ENCODE assay signal across 9 cellular contexts in the genomic region with DNA sequence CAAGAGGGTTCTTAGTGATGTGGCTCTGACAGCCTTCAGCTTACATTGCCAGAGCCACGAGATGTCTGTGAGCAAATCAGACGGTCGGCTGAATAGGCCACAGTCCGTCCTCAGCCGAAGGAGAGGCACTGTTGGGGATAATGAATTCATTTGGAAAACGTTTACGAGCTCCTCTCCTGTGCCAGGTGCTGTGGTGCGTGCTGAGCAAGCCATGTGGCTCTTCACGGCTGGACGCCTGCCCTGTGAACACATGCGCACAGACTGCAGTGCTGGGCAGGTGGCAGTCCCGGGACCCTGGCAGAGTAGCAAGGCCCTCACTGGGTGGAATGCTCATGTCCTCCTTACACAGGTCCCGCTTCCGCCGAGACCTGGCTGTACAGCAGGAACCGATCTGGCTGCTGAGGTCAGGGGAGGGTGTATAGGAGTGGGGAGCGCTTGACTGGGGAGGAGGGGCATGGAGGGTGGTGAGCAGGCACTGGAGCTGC. TPM values are rescaled to one million over a fixed set of nuclear protein-coding genes. Genes with fewer than 3 reads are reported as not detected.
DNase-seq lines count a peak whose midpoint lies in the region; ATAC-seq, FAIRE-seq and TF ChIP-seq lines count a peak whose summit lies in the region.
"Had no signal": no experiment of that assay in that cellular context is flagged by ENCODE, and none has a peak within 500 bp of the region (broad histone marks: within the 10 kb centered on the region; RNA-seq: fewer than 3 reads in every experiment).

No MANE protein-coding gene starts in this region.

- peaks cover 64% of the 10 kb centered on the region for H3K4me1 Mint-ChIP-seq in T-helper 17 cell

- no peaks in the 10 kb centered on the region for H3K9me3 ChIP-seq in right lobe of liver
- H3K9me3 ChIP-seq in HepG2 (ENCODE audit: low read length) = no peaks in the 10 kb centered on the region
- no peaks in the 10 kb centered on the region for H3K9me3 ChIP-seq in T-helper 17 cell (ENCODE audit: control insufficient read depth, low read length, poor library complexity, severe bottlenecking)
- no peaks in the 10 kb centered on the region for H3K9me3 ChIP-seq in kidney (ENCODE audit: control insufficient read depth in 1 of 2, low read length in 2 of 2)
- no peaks in the 10 kb centered on the region for H3K9me3 ChIP-seq in aorta (ENCODE audit: control insufficient read depth, low read length)
- no peaks in the 10 kb centered on the region for H3K9me3 ChIP-seq in osteoblast (ENCODE audit: low read depth, low read length)

- DNase-seq in right lobe of liver (no peak), HepG2 (ENCODE audit: low spot score) (no peak), T-helper 17 cell (no peak), kidney (peak; percentile 93), aorta (peak; percentile 45 to 68), osteoblast (ENCODE audit: insufficient read length, low spot score, missing footprints) (no peak), middle frontal gyrus (ENCODE audit: extremely low spot score, low spot score) (no peak)
- DNase-seq: activated CD4-positive, CD25-positive, alpha-beta regulatory T cell had no signal

- H3K79me2 ChIP-seq in HepG2 (ENCODE audit: insufficient read depth, low read length) (peaks cover 54% of the 10 kb centered on the region), osteoblast (ENCODE audit: insufficient read depth, low read length) (peaks cover 79% of the 10 kb centered on the region)

- H2AFZ ChIP-seq in HepG2 (ENCODE audit: low read length) = no peak overlapping the region
- H2AFZ ChIP-seq in osteoblast (ENCODE audit: low read length) = no peak overlapping the region

- POLR2A ChIA-PET in HepG2 (lab: Yijun Ruan, JAX) = interaction anchor here (0.9 kb wide), 1 partner anchor 10 kb away, joined by 3 read pairs; no protein-coding TSS in a partner anchor

- in situ Hi-C loops in HepG2 (cut with HindIII; ENCODE audit: extremely low pct_ligation_motif_present, low pct_unique_long_range_greater_than_20kb) = no loop called here

- TF ChIP-seq POLR2A in right lobe of liver (IDR thresholded peaks at IDR 0.05) (no peak), HepG2 (IDR thresholded peaks at IDR 0.05; ENCODE audit: insufficient read depth in 1 of 2, low read depth in 2 of 2, low read length in 2 of 2) (no peak)

- CTCF ChIA-PET in HepG2 (lab: Yijun Ruan, JAX; ENCODE audit: low intra/inter-chr PET ratio, low total read pairs) = no interaction called here

- 85% methylated on average over 4 of the region's 17 CpGs for WGBS in right lobe of liver (ENCODE audit: insufficient coverage, low coverage, low lambda C conversion rate, missing lambda C conversion rate)
- 86% methylated on average over 8 of the region's 17 CpGs for WGBS in HepG2 (ENCODE audit: low lambda C conversion rate)
- 87% methylated on average over 17 of the region's 17 CpGs for WGBS in aorta, 2 donors

- H3K9ac ChIP-seq in HepG2 (ENCODE audit: insufficient read depth, low read depth, low read length) = no peak overlapping the region
- peak overlapping the region in 1 of 2 donors; percentile 42 for H3K9ac ChIP-seq in kidney (ENCODE audit: low read length in 2 of 2)

- H3K27ac ChIP-seq in right lobe of liver (peak overlapping the region in 2 of 3 donors; percentile 51 to 68), HepG2 (ENCODE audit: extremely low read length, insufficient read depth, low read length) (no peak overlapping the region), kidney (ENCODE audit: low read depth in 2 of 2, low read length in 2 of 2) (peak overlapping the region; percentile 71 to 87), aorta (ENCODE audit: low read depth in 1 of 2, low read length in 2 of 2) (no peak overlapping the region), osteoblast (ENCODE audit: low read depth, low read length) (no peak overlapping the region)

- H3K27ac Mint-ChIP-seq in T-helper 17 cell = peak overlapping the region; percentile 95

- TF ChIP-seq RAD21 in HepG2 (CRISPR knock-in tag; IDR thresholded peaks at IDR 0.05) = no peak

- no peak for TF ChIP-seq EP300 in HepG2 (IDR thresholded peaks at IDR 0.05; ENCODE audit: low read depth in 2 of 2, low read length in 2 of 2)
- TF ChIP-seq EP300 in HepG2 (CRISPR knock-in tag; IDR thresholded peaks at IDR 0.05; ENCODE audit: borderline replicate concordance) = no peak

- ATAC-seq in right lobe of liver (no peak), HepG2 (no peak), T-helper 17 cell (no peak), aorta (ENCODE audit: low FRiP score) (no peak), GM18511 (IDR thresholded peaks at IDR 0.05; ENCODE audit: unreplicated experiment) (no peak)

- no TSS peak for BruUV-seq in HepG2 (replicated peaks; lab: Mats Ljungman, UMichigan)

- H3K36me3 Mint-ChIP-seq in T-helper 17 cell (ENCODE audit: low read depth) = peaks cover 9% of the 10 kb centered on the region

- no peaks in the 10 kb centered on the region for H3K27me3 Mint-ChIP-seq in T-helper 17 cell

- H3K27me3 ChIP-seq in right lobe of liver (no peaks in the 10 kb centered on the region), HepG2 (ENCODE audit: control insufficient read depth in 1 of 2, insufficient read depth in 2 of 2, low read length in 2 of 2) (no peaks in the 10 kb centered on the region; a peak in 1 of 5 replicates), aorta (ENCODE audit: control insufficient read depth in 1 of 2, insufficient read depth in 2 of 2, low read length in 1 of 2) (no peaks in the 10 kb centered on the region), osteoblast (ENCODE audit: insufficient read depth, low read length) (no peaks in the 10 kb centered on the region)

- TF ChIP-seq CTCF in right lobe of liver (IDR thresholded peaks at IDR 0.05) (no peak), HepG2 (CRISPR knock-in tag; IDR thresholded peaks at IDR 0.05) (no peak), kidney (IDR thresholded peaks at IDR 0.05; ENCODE audit: borderline replicate concordance, extremely low read depth, insufficient read depth) (no peak), osteoblast (IDR thresholded peaks at IDR 0.05; ENCODE audit: extremely low read depth, low read depth, low read length) (no peak)

- intact Hi-C loops in right lobe of liver (cut with DNase I) = no loop called here
- intact Hi-C loops in HepG2 (cut with micrococcal nuclease; ENCODE audit: unreplicated experiment) = no loop called here
- intact Hi-C loops in kidney (cut with DNase I) = no loop called here
- intact Hi-C loops in aorta (cut with DNase I) = no loop called here

- FAIRE-seq in HepG2 (lab: Jason Lieb, UNC) (no peak), kidney (lab: Jason Lieb, UNC) (no peak)

- no peaks in the 10 kb centered on the region for H3K36me3 ChIP-seq in right lobe of liver
- H3K36me3 ChIP-seq in HepG2 (replicated peaks in 1 of 2; ENCODE audit: control insufficient read depth in 1 of 2, insufficient read depth in 2 of 2, low read length in 2 of 2) = 0 out of 5 replicates have a peak, but pooled peaks cover 0 to 2% of the 10 kb centered on the region in 2 experiments
- no peaks in the 10 kb centered on the region for H3K36me3 ChIP-seq in kidney (ENCODE audit: control insufficient read depth in 1 of 2, insufficient read depth in 2 of 2, low read length in 2 of 2)
- H3K36me3 ChIP-seq in aorta (ENCODE audit: control insufficient read depth in 1 of 2, insufficient read depth in 2 of 2, low read length in 1 of 2) = no peaks in the 10 kb centered on the region
- no peaks in the 10 kb centered on the region for H3K36me3 ChIP-seq in osteoblast (ENCODE audit: insufficient read depth, low read length)

- H3K4me1 ChIP-seq in right lobe of liver (peaks cover 0 to 11% (median 5%) of the 10 kb centered on the region in 4 donors), HepG2 (ENCODE audit: insufficient read depth, low read length) (peaks cover 28% of the 10 kb centered on the region), kidney (ENCODE audit: control insufficient read depth in 1 of 2, insufficient read depth in 1 of 2, low read depth in 1 of 2, low read length in 2 of 2) (peaks cover 6 to 27% of the 10 kb centered on the region in 2 donors), aorta (ENCODE audit: control insufficient read depth in 1 of 2, insufficient read depth in 2 of 2, low read length in 2 of 2) (peaks cover 0 to 3% of the 10 kb centered on the region in 2 donors), osteoblast (ENCODE audit: insufficient read depth, low read length) (peaks cover 9% of the 10 kb centered on the region)

- H3K4me2 ChIP-seq in HepG2 (ENCODE audit: low read depth, low read length) (no peak overlapping the region), osteoblast (ENCODE audit: insufficient read depth, low read length) (no peak overlapping the region)

- H3K4me3 Mint-ChIP-seq in T-helper 17 cell = no peak overlapping the region

- H3K4me3 ChIP-seq in right lobe of liver (no peak overlapping the region), HepG2 (replicated peaks in 1 of 3; ENCODE audit: insufficient read depth in 1 of 3, low read depth in 2 of 3, low read length in 3 of 3) (no peak overlapping the region), kidney (ENCODE audit: low read length in 2 of 2) (peak overlapping the region in 1 of 2 donors; percentile 4), aorta (ENCODE audit: low read length in 2 of 2) (no peak overlapping the region), osteoblast (ENCODE audit: insufficient read depth, low read length) (no peak overlapping the region)

- H4K20me1 ChIP-seq in HepG2 (ENCODE audit: insufficient read depth, low read length) (no peaks in the 10 kb centered on the region), osteoblast (ENCODE audit: insufficient read depth, low read length) (peaks cover 50% of the 10 kb centered on the region)

RNA-seq across cellular contexts. Expression of a gene that starts 6.8 kb away (rescaled TPM):
- total RNA-seq in right lobe of liver (10 to 100 TPM; 10.9 to 18.1 (median 14.0) TPM), HepG2 (2016; rRNA removed; fragmentation: Illumina TruSeq; extraction: Trizol) (17.3 and 17.6 TPM in 2 replicates), T-helper 17 cell (10 to 100 TPM; 42.1 to 43.8 TPM), kidney (39.4 TPM), aorta (10 to 100 TPM; 21.1 to 37.1 TPM), osteoblast (17.7 and 18.9 TPM in 2 replicates)
- 13.6 and 13.8 TPM in 2 replicates for total RNA-seq in HepG2 (2016; cell fraction: cytosol; rRNA removed; fragmentation: Illumina TruSeq; extraction: Trizol; ENCODE audit: low read depth)
- 14.5 and 18.0 TPM in 2 replicates for total RNA-seq in HepG2 (2016; cell fraction: insoluble cytoplasmic fraction; rRNA removed; fragmentation: Illumina TruSeq; extraction: Trizol)
- 15.2 and 19.7 TPM in 2 replicates for total RNA-seq in HepG2 (2016; cell fraction: membrane; rRNA removed; fragmentation: Illumina TruSeq; extraction: Trizol)
- 11.0 and 13.2 TPM in 2 replicates for total RNA-seq in HepG2 (2016; cell fraction: nucleus; rRNA removed; fragmentation: Illumina TruSeq; extraction: Trizol)
- polyA plus RNA-seq in HepG2 (2011; rRNA removed) (17.5 and 18.0 TPM in 2 replicates), kidney (ENCODE audit: insufficient read depth, low read depth, low replicate concordance) (24.6 TPM), aorta (10 to 100 TPM; 10.8 to 14.7 TPM)
- polyA plus RNA-seq in HepG2 (2011; cell fraction: cytosol; rRNA removed) = 16.4 and 18.2 TPM in 2 replicates
- polyA plus RNA-seq in HepG2 (2011; cell fraction: nucleus; rRNA removed) = 14.2 and 18.7 TPM in 2 replicates
- polyA plus RNA-seq in HepG2 (2012) = 12.4 and 15.2 TPM in 2 replicates
- 7.7 and 9.5 TPM in 2 replicates for polyA plus RNA-seq in HepG2 (2016; cell fraction: cytosol; fragmentation: Illumina TruSeq; extraction: Trizol; ENCODE audit: low read depth)
- polyA plus RNA-seq in HepG2 (2016; cell fraction: insoluble cytoplasmic fraction; fragmentation: Illumina TruSeq; extraction: Trizol; ENCODE audit: low read depth) = 17.3 and 21.6 TPM in 2 replicates
- polyA plus RNA-seq in HepG2 (2016; cell fraction: membrane; fragmentation: Illumina TruSeq; extraction: Trizol; ENCODE audit: low read depth) = 14.3 and 16.8 TPM in 2 replicates
- 13.4 and 13.5 TPM in 2 replicates for polyA plus RNA-seq in HepG2 (2016; cell fraction: nucleus; fragmentation: Illumina TruSeq; extraction: Trizol; ENCODE audit: insufficient read depth, low read depth)
- polyA minus RNA-seq in HepG2 (2011; rRNA and poly(A)+ RNA removed; ENCODE audit: low replicate concordance) = 14.2 and 23.5 TPM in 2 replicates
- 11.9 and 12.0 TPM in 2 replicates for polyA minus RNA-seq in HepG2 (2011; cell fraction: cytosol; rRNA and poly(A)+ RNA removed)
- polyA minus RNA-seq in HepG2 (2011; cell fraction: nucleus; rRNA and poly(A)+ RNA removed) = 21.5 and 22.0 TPM in 2 replicates

RNA-seq across cellular contexts. Expression of a gene that starts 31.2 kb away (rescaled TPM):
- total RNA-seq in right lobe of liver (10 to 100 TPM in 5 of 6 experiments, 1 to 10 TPM in 1; 9.6 to 27.5 (median 18.5) TPM), HepG2 (2016; rRNA removed; fragmentation: Illumina TruSeq; extraction: Trizol) (40.3 and 41.8 TPM in 2 replicates), T-helper 17 cell (100 to 1,000 TPM; 164 to 174 TPM), kidney (28.2 TPM), aorta (10 to 100 TPM; 33.8 to 38.1 TPM), osteoblast (27.7 and 28.2 TPM in 2 replicates)
- total RNA-seq in HepG2 (2016; cell fraction: cytosol; rRNA removed; fragmentation: Illumina TruSeq; extraction: Trizol; ENCODE audit: low read depth) = 33.8 and 34.8 TPM in 2 replicates
- total RNA-seq in HepG2 (2016; cell fraction: insoluble cytoplasmic fraction; rRNA removed; fragmentation: Illumina TruSeq; extraction: Trizol) = 36.2 and 38.6 TPM in 2 replicates
- total RNA-seq in HepG2 (2016; cell fraction: membrane; rRNA removed; fragmentation: Illumina TruSeq; extraction: Trizol) = 63.0 and 65.4 TPM in 2 replicates
- 26.0 and 34.7 TPM in 2 replicates for total RNA-seq in HepG2 (2016; cell fraction: nucleus; rRNA removed; fragmentation: Illumina TruSeq; extraction: Trizol)
- polyA plus RNA-seq in HepG2 (2011; rRNA removed) (41.9 and 49.5 TPM in 2 replicates), kidney (ENCODE audit: insufficient read depth, low read depth, low replicate concordance) (21.6 TPM), aorta (10 to 100 TPM; 20.6 to 41.6 TPM)
- 38.6 and 42.2 TPM in 2 replicates for polyA plus RNA-seq in HepG2 (2011; cell fraction: cytosol; rRNA removed)
- polyA plus RNA-seq in HepG2 (2011; cell fraction: nucleus; rRNA removed) = 42.7 and 45.1 TPM in 2 replicates
- polyA plus RNA-seq in HepG2 (2012) = 38.6 and 44.4 TPM in 2 replicates
- polyA plus RNA-seq in HepG2 (2016; cell fraction: cytosol; fragmentation: Illumina TruSeq; extraction: Trizol; ENCODE audit: low read depth) = 31.4 and 34.6 TPM in 2 replicates
- polyA plus RNA-seq in HepG2 (2016; cell fraction: insoluble cytoplasmic fraction; fragmentation: Illumina TruSeq; extraction: Trizol; ENCODE audit: low read depth) = 32.4 and 37.2 TPM in 2 replicates
- 47.9 and 48.5 TPM in 2 replicates for polyA plus RNA-seq in HepG2 (2016; cell fraction: membrane; fragmentation: Illumina TruSeq; extraction: Trizol; ENCODE audit: low read depth)
- 42.2 and 46.3 TPM in 2 replicates for polyA plus RNA-seq in HepG2 (2016; cell fraction: nucleus; fragmentation: Illumina TruSeq; extraction: Trizol; ENCODE audit: insufficient read depth, low read depth)
- 29.1 and 59.9 TPM in 2 replicates for polyA minus RNA-seq in HepG2 (2011; rRNA and poly(A)+ RNA removed; ENCODE audit: low replicate concordance)
- polyA minus RNA-seq in HepG2 (2011; cell fraction: cytosol; rRNA and poly(A)+ RNA removed) = 26.6 and 33.8 TPM in 2 replicates
- 39.4 and 41.5 TPM in 2 replicates for polyA minus RNA-seq in HepG2 (2011; cell fraction: nucleus; rRNA and poly(A)+ RNA removed)

Comparison
In these comparisons a context has a peak if more than half of its experiments do, and no peak if none do; other contexts are left out.
1. H3K27ac ChIP-seq: peak in right lobe of liver (2 of 3) and kidney (2 of 2); none in HepG2 (single experiment), aorta (0 of 2) and osteoblast (single experiment).
2. DNase-seq: peak in kidney (single experiment) and aorta (2 of 2); none in right lobe of liver (0 of 3), HepG2 (single experiment), T-helper 17 cell (0 of 3), osteoblast (single experiment) and middle frontal gyrus (single experiment).